1 cellular context compared by ENCODE assay signal in genomic region chr4:112119358-112119783, GRCh38.
TF ChIP-seq lines count a peak whose summit lies in the region.

No MANE protein-coding gene starts in this region.

TF ChIP-seq in GM12878, 131 proteins besides CTCF, POLR2A, EP300 and RAD21 (continued from another document):
- TF ChIP-seq, protein P1, sequence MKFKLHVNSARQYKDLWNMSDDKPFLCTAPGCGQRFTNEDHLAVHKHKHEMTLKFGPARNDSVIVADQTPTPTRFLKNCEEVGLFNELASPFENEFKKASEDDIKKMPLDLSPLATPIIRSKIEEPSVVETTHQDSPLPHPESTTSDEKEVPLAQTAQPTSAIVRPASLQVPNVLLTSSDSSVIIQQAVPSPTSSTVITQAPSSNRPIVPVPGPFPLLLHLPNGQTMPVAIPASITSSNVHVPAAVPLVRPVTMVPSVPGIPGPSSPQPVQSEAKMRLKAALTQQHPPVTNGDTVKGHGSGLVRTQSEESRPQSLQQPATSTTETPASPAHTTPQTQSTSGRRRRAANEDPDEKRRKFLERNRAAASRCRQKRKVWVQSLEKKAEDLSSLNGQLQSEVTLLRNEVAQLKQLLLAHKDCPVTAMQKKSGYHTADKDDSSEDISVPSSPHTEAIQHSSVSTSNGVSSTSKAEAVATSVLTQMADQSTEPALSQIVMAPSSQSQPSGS (IDR thresholded peaks at IDR 0.05; ENCODE audit: low read length) = 0 out of 2 replicates have a peak, but pooled peaks have one; percentile 22
- TF ChIP-seq ZZZ3 (IDR thresholded peaks at IDR 0.05; ENCODE audit: control insufficient read depth, insufficient read length, low read depth) (no peak), USF2 (IDR thresholded peaks at IDR 0.05; ENCODE audit: borderline replicate concordance, low read depth, low read length) (no peak), SKIL (IDR thresholded peaks at IDR 0.05; ENCODE audit: low read depth, poor library complexity, severe bottlenecking) (no peak), MEF2B (IDR thresholded peaks at IDR 0.05; ENCODE audit: partially characterized antibody, poor library complexity, severe bottlenecking) (no peak), NFIC (IDR thresholded peaks at IDR 0.05; ENCODE audit: low read depth, low read length) (peak; percentile 53; the same call in 1 of the 2 replicates), REST (IDR thresholded peaks at IDR 0.05; ENCODE audit: low read depth, low read length) (no peak), TCF7 (IDR thresholded peaks at IDR 0.05; ENCODE audit: borderline replicate concordance) (no peak), SREBF1 (IDR thresholded peaks at IDR 0.05; ENCODE audit: low read length) (no peak), ZNF274 (IDR thresholded peaks at IDR 0.05; ENCODE audit: insufficient read depth, insufficient read length) (no peak), IKZF1 (conservative IDR thresholded peaks at IDR 0.05) (0 out of 2 replicates have a peak, but pooled peaks have one; percentile 36), SMAD1 (IDR thresholded peaks at IDR 0.05; ENCODE audit: low read depth, partially characterized antibody) (no peak), ETV6 (conservative IDR thresholded peaks at IDR 0.05 in 1 of 2, IDR thresholded peaks at IDR 0.05 in 1 of 2; ENCODE audit: borderline replicate concordance in 1 of 2, low read depth in 1 of 2) (no peak), HDAC6 (IDR thresholded peaks at IDR 0.05; ENCODE audit: unreplicated experiment) (no peak), ZNF217 (IDR thresholded peaks at IDR 0.05) (no peak), IKZF2 (IDR thresholded peaks at IDR 0.05) (0 out of 4 replicates have a peak, but pooled peaks have one; percentile 8 to 18), IRF4 (IDR thresholded peaks at IDR 0.05; ENCODE audit: low read depth, low read length) (no peak), MTA2 (IDR thresholded peaks at IDR 0.05; ENCODE audit: low read depth) (no peak), SMARCA5 (IDR thresholded peaks at IDR 0.05) (no peak), HSF1 (IDR thresholded peaks at IDR 0.05; ENCODE audit: low read depth, low read length) (no peak), EED (IDR thresholded peaks at IDR 0.05; ENCODE audit: low read depth) (peak; percentile 41; the same call in 1 of the 2 replicates), RELA (IDR thresholded peaks at IDR 0.05; ENCODE audit: borderline replicate concordance, partially characterized antibody) (no peak), CHD1 (IDR thresholded peaks at IDR 0.05; ENCODE audit: low read depth, low read length) (no peak), SUPT20H (IDR thresholded peaks at IDR 0.05; ENCODE audit: borderline replicate concordance, control insufficient read depth, low read depth, low read length) (no peak), YY1 (IDR thresholded peaks at IDR 0.05; ENCODE audit: low read depth, low read length) (peak; percentile 18; the same call in 1 of the 2 replicates), GABPA (IDR thresholded peaks at IDR 0.05; ENCODE audit: low read depth) (0 out of 2 replicates have a peak, but pooled peaks have one; percentile 10), NR2F1 (conservative IDR thresholded peaks at IDR 0.05) (no peak)
- TF ChIP-seq, protein P2, sequence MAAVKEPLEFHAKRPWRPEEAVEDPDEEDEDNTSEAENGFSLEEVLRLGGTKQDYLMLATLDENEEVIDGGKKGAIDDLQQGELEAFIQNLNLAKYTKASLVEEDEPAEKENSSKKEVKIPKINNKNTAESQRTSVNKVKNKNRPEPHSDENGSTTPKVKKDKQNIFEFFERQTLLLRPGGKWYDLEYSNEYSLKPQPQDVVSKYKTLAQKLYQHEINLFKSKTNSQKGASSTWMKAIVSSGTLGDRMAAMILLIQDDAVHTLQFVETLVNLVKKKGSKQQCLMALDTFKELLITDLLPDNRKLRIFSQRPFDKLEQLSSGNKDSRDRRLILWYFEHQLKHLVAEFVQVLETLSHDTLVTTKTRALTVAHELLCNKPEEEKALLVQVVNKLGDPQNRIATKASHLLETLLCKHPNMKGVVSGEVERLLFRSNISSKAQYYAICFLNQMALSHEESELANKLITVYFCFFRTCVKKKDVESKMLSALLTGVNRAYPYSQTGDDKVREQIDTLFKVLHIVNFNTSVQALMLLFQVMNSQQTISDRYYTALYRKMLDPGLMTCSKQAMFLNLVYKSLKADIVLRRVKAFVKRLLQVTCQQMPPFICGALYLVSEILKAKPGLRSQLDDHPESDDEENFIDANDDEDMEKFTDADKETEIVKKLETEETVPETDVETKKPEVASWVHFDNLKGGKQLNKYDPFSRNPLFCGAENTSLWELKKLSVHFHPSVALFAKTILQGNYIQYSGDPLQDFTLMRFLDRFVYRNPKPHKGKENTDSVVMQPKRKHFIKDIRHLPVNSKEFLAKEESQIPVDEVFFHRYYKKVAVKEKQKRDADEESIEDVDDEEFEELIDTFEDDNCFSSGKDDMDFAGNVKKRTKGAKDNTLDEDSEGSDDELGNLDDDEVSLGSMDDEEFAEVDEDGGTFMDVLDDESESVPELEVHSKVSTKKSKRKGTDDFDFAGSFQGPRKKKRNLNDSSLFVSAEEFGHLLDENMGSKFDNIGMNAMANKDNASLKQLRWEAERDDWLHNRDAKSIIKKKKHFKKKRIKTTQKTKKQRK (IDR thresholded peaks at IDR 0.05; ENCODE audit: low read depth, low read length) = no peak
- TF ChIP-seq, protein P3, sequence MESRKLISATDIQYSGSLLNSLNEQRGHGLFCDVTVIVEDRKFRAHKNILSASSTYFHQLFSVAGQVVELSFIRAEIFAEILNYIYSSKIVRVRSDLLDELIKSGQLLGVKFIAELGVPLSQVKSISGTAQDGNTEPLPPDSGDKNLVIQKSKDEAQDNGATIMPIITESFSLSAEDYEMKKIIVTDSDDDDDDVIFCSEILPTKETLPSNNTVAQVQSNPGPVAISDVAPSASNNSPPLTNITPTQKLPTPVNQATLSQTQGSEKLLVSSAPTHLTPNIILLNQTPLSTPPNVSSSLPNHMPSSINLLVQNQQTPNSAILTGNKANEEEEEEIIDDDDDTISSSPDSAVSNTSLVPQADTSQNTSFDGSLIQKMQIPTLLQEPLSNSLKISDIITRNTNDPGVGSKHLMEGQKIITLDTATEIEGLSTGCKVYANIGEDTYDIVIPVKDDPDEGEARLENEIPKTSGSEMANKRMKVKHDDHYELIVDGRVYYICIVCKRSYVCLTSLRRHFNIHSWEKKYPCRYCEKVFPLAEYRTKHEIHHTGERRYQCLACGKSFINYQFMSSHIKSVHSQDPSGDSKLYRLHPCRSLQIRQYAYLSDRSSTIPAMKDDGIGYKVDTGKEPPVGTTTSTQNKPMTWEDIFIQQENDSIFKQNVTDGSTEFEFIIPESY (IDR thresholded peaks at IDR 0.05) = no peak
- TF ChIP-seq, protein P4, sequence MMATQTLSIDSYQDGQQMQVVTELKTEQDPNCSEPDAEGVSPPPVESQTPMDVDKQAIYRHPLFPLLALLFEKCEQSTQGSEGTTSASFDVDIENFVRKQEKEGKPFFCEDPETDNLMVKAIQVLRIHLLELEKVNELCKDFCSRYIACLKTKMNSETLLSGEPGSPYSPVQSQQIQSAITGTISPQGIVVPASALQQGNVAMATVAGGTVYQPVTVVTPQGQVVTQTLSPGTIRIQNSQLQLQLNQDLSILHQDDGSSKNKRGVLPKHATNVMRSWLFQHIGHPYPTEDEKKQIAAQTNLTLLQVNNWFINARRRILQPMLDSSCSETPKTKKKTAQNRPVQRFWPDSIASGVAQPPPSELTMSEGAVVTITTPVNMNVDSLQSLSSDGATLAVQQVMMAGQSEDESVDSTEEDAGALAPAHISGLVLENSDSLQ (IDR thresholded peaks at IDR 0.05) = no peak
- TF ChIP-seq, protein P5, sequence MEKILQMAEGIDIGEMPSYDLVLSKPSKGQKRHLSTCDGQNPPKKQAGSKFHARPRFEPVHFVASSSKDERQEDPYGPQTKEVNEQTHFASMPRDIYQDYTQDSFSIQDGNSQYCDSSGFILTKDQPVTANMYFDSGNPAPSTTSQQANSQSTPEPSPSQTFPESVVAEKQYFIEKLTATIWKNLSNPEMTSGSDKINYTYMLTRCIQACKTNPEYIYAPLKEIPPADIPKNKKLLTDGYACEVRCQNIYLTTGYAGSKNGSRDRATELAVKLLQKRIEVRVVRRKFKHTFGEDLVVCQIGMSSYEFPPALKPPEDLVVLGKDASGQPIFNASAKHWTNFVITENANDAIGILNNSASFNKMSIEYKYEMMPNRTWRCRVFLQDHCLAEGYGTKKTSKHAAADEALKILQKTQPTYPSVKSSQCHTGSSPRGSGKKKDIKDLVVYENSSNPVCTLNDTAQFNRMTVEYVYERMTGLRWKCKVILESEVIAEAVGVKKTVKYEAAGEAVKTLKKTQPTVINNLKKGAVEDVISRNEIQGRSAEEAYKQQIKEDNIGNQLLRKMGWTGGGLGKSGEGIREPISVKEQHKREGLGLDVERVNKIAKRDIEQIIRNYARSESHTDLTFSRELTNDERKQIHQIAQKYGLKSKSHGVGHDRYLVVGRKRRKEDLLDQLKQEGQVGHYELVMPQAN (conservative IDR thresholded peaks at IDR 0.05) = no peak
